Comparison of ENCODE assay signal across 13 cellular contexts in genomic region chr5:180331647-180331950, GRCh38. TPM values are rescaled to one million over a fixed set of nuclear protein-coding genes. Genes with fewer than 3 reads are reported as not detected.
A peak's percentile ranks its signal among the peaks of the same experiment; 100 is the strongest.
DNase-seq lines count a peak whose midpoint lies in the region; ATAC-seq and TF ChIP-seq lines count a peak whose summit lies in the region.
"Had no signal": no experiment of that assay in that cellular context is flagged by ENCODE, and none has a peak within 500 bp of the region (broad histone marks: within the 10 kb centered on the region; RNA-seq: fewer than 3 reads in every experiment).

No MANE protein-coding gene starts in this region.

- H3K27ac ChIP-seq in AG04450 (ENCODE audit: low read depth, low read length) (peak overlapping the region; percentile 83), PC-9 (peak overlapping the region; percentile 90), neural progenitor cell (peak overlapping the region; percentile 87)

- peaks cover 2% of the 10 kb centered on the region for H3K27me3 Mint-ChIP-seq in neural progenitor cell (ENCODE audit: insufficient read depth, low read depth)

- H4K20me1 ChIP-seq in PC-9 (ENCODE audit: insufficient read depth) (no peaks in the 10 kb centered on the region), neural progenitor cell (ENCODE audit: low read depth) (no peaks in the 10 kb centered on the region)

- POLR2A ChIA-PET in AG04450 (lab: Yijun Ruan, JAX) (interaction anchor here (3.0 kb wide), 1 partner anchor 22 kb away, joined by 13 read pairs; the partner anchor contains the start of gene GFPT2), PC-9 (lab: Charles Lee; ENCODE audit: unreplicated experiment) (interaction anchor here (0.5 to 0.6 kb wide), 4 partner anchors 21 to 276 kb away, joined by 4 to 6 read pairs (median 6); partner anchors contain the start of gene GFPT2)

- H3K4me2 ChIP-seq in PC-9, result peak overlapping the region; percentile 77
- peak overlapping the region; percentile 57 for H3K4me2 ChIP-seq in neural progenitor cell

- H3K9me2 ChIP-seq in PC-9 (ENCODE audit: insufficient read depth), result no peaks in the 10 kb centered on the region

- H3K36me3 Mint-ChIP-seq in neural progenitor cell, result peaks cover 34% of the 10 kb centered on the region
- H3K36me3 Mint-ChIP-seq: naive thymus-derived CD4-positive, alpha-beta T cell had no signal

- peak overlapping the region; percentile 91 for H3K27ac Mint-ChIP-seq in neural progenitor cell
- H3K27ac Mint-ChIP-seq: naive thymus-derived CD4-positive, alpha-beta T cell had no signal

- TF ChIP-seq CTCF in AG04450 (IDR thresholded peaks at IDR 0.05; ENCODE audit: low read depth, low read length) (no peak), PC-9 (conservative IDR thresholded peaks at IDR 0.05) (no peak), neural progenitor cell (IDR thresholded peaks at IDR 0.05) (no peak)

- CTCF ChIA-PET in AG04450 (lab: Charles Lee), result interaction anchor here (1.5 to 2.4 kb wide), 4 partner anchors 10 to 38 kb away, joined by 5 to 7 read pairs (median 6); no protein-coding TSS in a partner anchor
- CTCF ChIA-PET in PC-9 (lab: Charles Lee), result interaction anchor here (0.6 to 1.0 kb wide), 3 partner anchors 12 to 140 kb away, joined by 3 to 5 read pairs (median 5); no protein-coding TSS in a partner anchor

- no peak overlapping the region for H3K4me3 ChIP-seq in AG04450 (ENCODE audit: low read depth, low read length)
- peak overlapping the region; percentile 8; the same call in 1 of the 2 replicates for H3K4me3 ChIP-seq in PC-9
- H3K4me3 ChIP-seq in neural progenitor cell, result peak overlapping the region; percentile 13
- H3K4me3 ChIP-seq: GM12878 had no signal

- H3K4me1 ChIP-seq in PC-9 (replicated peaks; ENCODE audit: insufficient read depth) (peaks cover 66% of the 10 kb centered on the region), neural progenitor cell (peaks cover 17% of the 10 kb centered on the region)

- H3K9me3 ChIP-seq in AG04450 (ENCODE audit: control insufficient read depth, insufficient read depth, low read length) (no peaks in the 10 kb centered on the region; the same call in 1 of the 2 replicates), PC-9 (ENCODE audit: insufficient read depth, low read depth) (no peaks in the 10 kb centered on the region), neural progenitor cell (ENCODE audit: low read depth) (no peaks in the 10 kb centered on the region)

- H3K27me3 ChIP-seq in AG04450 (ENCODE audit: control insufficient read depth, insufficient read depth, low read length) (no peaks in the 10 kb centered on the region), PC-9 (ENCODE audit: insufficient read depth, low read depth) (no peaks in the 10 kb centered on the region), neural progenitor cell (no peaks in the 10 kb centered on the region)

- peaks cover 3% of the 10 kb centered on the region for H3K9me3 Mint-ChIP-seq in neural progenitor cell
- H3K9me3 Mint-ChIP-seq: activated T-cell treated with anti-CD3 and anti-CD28 coated beads, Interleukin-2, amount 50 U/mL, for 4 hours had no signal

- no TSS peak for BruUV-seq in PC-9 (replicated peaks; lab: Mats Ljungman, UMichigan)

- no peak for DNase-seq in AG04450 (ENCODE audit: low read depth, low spot score)
- DNase-seq in PC-9, result no peak
- DNase-seq in left cardiac atrium, result peak; percentile 19
- DNase-seq in neural progenitor cell (ENCODE audit: low spot score), result peak; percentile 85
- DNase-seq in activated naive CD4-positive, alpha-beta T cell treated with Interleukin-2 at 50 U/mL for 16 hours, result no peak
- no peak for DNase-seq in T-helper 2 cell
- no peak for DNase-seq in Kasumi-1 (lab: John Stamatoyannopoulos, UW)
- DNase-seq: activated T-cell treated with anti-CD3 and anti-CD28 coated beads, Interleukin-2, amount 50 U/mL, for 4 hours; naive thymus-derived CD4-positive, alpha-beta T cell; NCI-H1417 treated with DMSO at 0.1 percent for 48 hours; NCI-H524 treated with DMSO at 0.1 percent for 48 hours had no signal

- H2AFZ ChIP-seq in PC-9 (peak overlapping the region; percentile 5; the same call in 1 of the 2 replicates), neural progenitor cell (replicated peaks) (no peak overlapping the region)

- peaks cover 21% of the 10 kb centered on the region for H3K4me1 Mint-ChIP-seq in neural progenitor cell
- H3K4me1 Mint-ChIP-seq: naive thymus-derived CD4-positive, alpha-beta T cell had no signal

- H3K36me3 ChIP-seq in PC-9 (ENCODE audit: low read depth), result no peaks in the 10 kb centered on the region
- no peaks in the 10 kb centered on the region for H3K36me3 ChIP-seq in neural progenitor cell

- intact Hi-C loops in PC-9 (cut with micrococcal nuclease; ENCODE audit: unreplicated experiment) (loop anchor here (2.0 kb wide), 1 partner anchor 17 kb away; no protein-coding TSS in a partner anchor), left cardiac atrium (cut with DNase I) (no loop called here)

- ATAC-seq in left cardiac atrium (peak in 1 of 2 donors; percentile 0), HG03039 (IDR thresholded peaks at IDR 0.05; ENCODE audit: unreplicated experiment) (no peak)
- ATAC-seq: activated T-cell treated with anti-CD3 and anti-CD28 coated beads, Interleukin-2, amount 50 U/mL, for 4 hours; GM12878; naive thymus-derived CD4-positive, alpha-beta T cell had no signal

- H3K4me3 Mint-ChIP-seq in neural progenitor cell, result peak overlapping the region; percentile 11
- H3K4me3 Mint-ChIP-seq: activated T-cell treated with anti-CD3 and anti-CD28 coated beads, Interleukin-2, amount 50 U/mL, for 4 hours; naive thymus-derived CD4-positive, alpha-beta T cell had no signal

- H3F3A ChIP-seq in PC-9 (ENCODE audit: insufficient read depth, low read depth) (peaks cover 47% of the 10 kb centered on the region), neural progenitor cell (ENCODE audit: low read depth) (peaks cover 22% of the 10 kb centered on the region)

- H3K9ac ChIP-seq in neural progenitor cell, result no peak overlapping the region

- H3K79me2 ChIP-seq in PC-9 (ENCODE audit: low read depth) (peaks cover 7% of the 10 kb centered on the region; the same call in 1 of the 2 replicates), neural progenitor cell (ENCODE audit: low read depth) (no peaks in the 10 kb centered on the region)

RNA-seq across cellular contexts. Expression of gene GFPT2, which starts 21.5 kb away (rescaled TPM):
- polyA plus RNA-seq in AG04450 (2011; rRNA removed), result 13.9 and 15.1 TPM in 2 replicates
- polyA minus RNA-seq in AG04450 (2011; rRNA and poly(A)+ RNA removed), result 13.9 and 16.1 TPM in 2 replicates
- total RNA-seq in PC-9 (2021) (22.5 and 24.4 TPM in 2 replicates), left cardiac atrium (10 to 100 TPM; 27.3 to 44.5 TPM), neural progenitor cell (ENCODE audit: low replicate concordance) (18.9 and 20.3 TPM in 2 replicates)
- polyA plus RNA-seq: naive thymus-derived CD4-positive, alpha-beta T cell had no signal

RNA-seq across cellular contexts. Expression of gene MAPK9, which starts 39.7 kb away (rescaled TPM):
- 31.1 and 35.1 TPM in 2 replicates for polyA plus RNA-seq in AG04450 (2011; rRNA removed)
- polyA minus RNA-seq in AG04450 (2011; rRNA and poly(A)+ RNA removed), result 34.2 and 44.6 TPM in 2 replicates
- 48.8 and 54.0 TPM in 2 replicates for total RNA-seq in PC-9 (2021)
- 10 to 100 TPM; 33.8 to 38.8 TPM for total RNA-seq in left cardiac atrium
- 31.5 and 40.6 TPM in 2 replicates for total RNA-seq in neural progenitor cell (ENCODE audit: low replicate concordance)

Comparison
In these comparisons a context has a peak if more than half of its experiments do, and no peak if none do; other contexts are left out.
1. DNase-seq: peak in left cardiac atrium (single experiment) and neural progenitor cell (single experiment); none in AG04450 (single experiment), PC-9 (0 of 2), activated naive CD4-positive, alpha-beta T cell treated with Interleukin-2 at 50 U/mL for 16 hours (single experiment), T-helper 2 cell (0 of 5) and Kasumi-1 (0 of 2).
2. Peak in every context shown above with its lines, with median percentiles within 50 percentile points of each other: H3K27ac ChIP-seq.